ENCODE assay signal across 8 cellular contexts in the genomic region with DNA sequence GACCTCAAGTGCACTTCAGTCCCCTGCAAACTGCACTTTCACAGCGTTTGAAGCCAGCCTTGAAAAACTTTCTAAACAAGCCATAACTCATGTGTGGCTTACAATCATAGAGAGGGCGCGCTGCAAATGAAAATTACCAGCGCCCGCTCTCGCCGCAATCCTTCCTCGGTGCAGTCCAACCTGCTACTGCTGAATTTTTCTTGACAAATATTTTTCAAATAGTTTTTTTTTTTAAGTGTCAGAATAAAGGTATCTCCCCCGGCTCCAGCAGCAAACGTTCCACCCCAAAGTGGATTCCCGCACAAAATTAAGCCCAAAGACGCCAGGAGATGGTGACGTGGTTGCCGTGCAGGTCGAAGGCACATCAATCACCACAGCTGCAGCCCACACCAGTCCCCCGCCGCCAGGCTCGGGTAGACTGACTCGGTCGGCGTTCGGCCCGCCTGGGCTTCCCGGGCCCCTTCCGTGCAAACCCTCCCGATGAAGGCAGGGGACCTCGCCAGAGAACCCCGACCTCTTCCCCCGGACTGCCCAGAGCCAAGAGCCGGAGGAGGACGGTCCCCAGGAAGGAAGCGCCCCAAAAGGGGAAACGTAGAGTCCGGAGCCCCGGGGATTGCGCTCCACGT. TPM values are rescaled to one million over a fixed set of nuclear protein-coding genes. Genes with fewer than 3 reads are reported as not detected.
DNase-seq lines count a peak whose midpoint lies in the region; ATAC-seq, FAIRE-seq and TF ChIP-seq lines count a peak whose summit lies in the region.

No MANE protein-coding gene starts in this region.

- DNase-seq in A172 (ENCODE audit: low spot score): peak; percentile 30
- DNase-seq in RPMI7951 (ENCODE audit: low read depth): peak; percentile 36
- peak; percentile 43 for DNase-seq in activated gamma-delta T cell treated with Interleukin-2 at 50 U/mL for 16 hours
- peak; percentile 48 for DNase-seq in glomerular visceral epithelial cell (ENCODE audit: extremely low spot score)
- no peak for DNase-seq in omental fat pad (ENCODE audit: low spot score)
- peak; percentile 54 for DNase-seq in urothelium cell line (ENCODE audit: low spot score)

- TF ChIP-seq CTCF in omental fat pad (IDR thresholded peaks at IDR 0.05): no peak

- ATAC-seq in GM18909 (IDR thresholded peaks at IDR 0.05; ENCODE audit: poor library complexity, unreplicated experiment) (peak; percentile 25), HG03342 (IDR thresholded peaks at IDR 0.05; ENCODE audit: unreplicated experiment) (peak; percentile 13), omental fat pad (ENCODE audit: low FRiP score) (peak; percentile 26)

- FAIRE-seq in urothelium cell line (lab: Jason Lieb, UNC): no peak

RNA-seq across cellular contexts. Expression of a gene that starts 0.6 kb away (rescaled TPM):
- total RNA-seq in A172 (2014; rRNA removed; shearing (Covaris generic)): 116 and 123 TPM in 2 replicates
- 75.1 and 82.3 TPM in 2 replicates for total RNA-seq in RPMI7951 (2014; rRNA removed; shearing (Covaris generic))
- 100 to 1,000 TPM in 2 of 4 donors, 10 to 100 TPM in 2; 87.4 to 152 (median 108) TPM for total RNA-seq in omental fat pad

RNA-seq across cellular contexts. Expression of a gene that starts 51.6 kb away (rescaled TPM):
- total RNA-seq in A172 (2014; rRNA removed; shearing (Covaris generic)): 49.7 and 53.9 TPM in 2 replicates
- 12.1 and 15.4 TPM in 2 replicates for total RNA-seq in RPMI7951 (2014; rRNA removed; shearing (Covaris generic))
- total RNA-seq in omental fat pad: 10 to 100 TPM; 27.9 to 66.0 (median 46.1) TPM
